ENCODE assay signal across 23 cellular contexts in the genomic region with DNA sequence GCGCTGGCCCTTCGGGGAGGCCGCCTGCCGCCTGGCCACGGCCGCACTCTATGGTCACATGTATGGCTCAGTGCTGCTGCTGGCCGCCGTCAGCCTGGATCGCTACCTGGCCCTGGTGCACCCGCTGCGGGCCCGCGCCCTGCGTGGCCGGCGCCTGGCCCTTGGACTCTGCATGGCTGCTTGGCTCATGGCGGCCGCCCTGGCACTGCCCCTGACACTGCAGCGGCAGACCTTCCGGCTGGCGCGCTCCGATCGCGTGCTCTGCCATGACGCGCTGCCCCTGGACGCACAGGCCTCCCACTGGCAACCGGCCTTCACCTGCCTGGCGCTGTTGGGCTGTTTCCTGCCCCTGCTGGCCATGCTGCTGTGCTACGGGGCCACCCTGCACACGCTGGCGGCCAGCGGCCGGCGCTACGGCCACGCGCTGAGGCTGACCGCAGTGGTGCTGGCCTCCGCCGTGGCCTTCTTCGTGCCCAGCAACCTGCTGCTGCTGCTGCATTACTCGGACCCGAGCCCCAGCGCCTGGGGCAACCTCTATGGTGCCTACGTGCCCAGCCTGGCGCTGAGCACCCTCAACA. TPM values are rescaled to one million over a fixed set of nuclear protein-coding genes. Genes with fewer than 3 reads are reported as not detected.
DNase-seq lines count a peak whose midpoint lies in the region; ATAC-seq, FAIRE-seq and TF ChIP-seq lines count a peak whose summit lies in the region.
"Had no signal": no experiment of that assay in that cellular context is flagged by ENCODE, and none has a peak within 500 bp of the region (broad histone marks: within the 10 kb centered on the region; RNA-seq: fewer than 3 reads in every experiment).

No MANE protein-coding gene starts in this region.

- H3K9me3 Mint-ChIP-seq in H9 (no peaks in the 10 kb centered on the region), WTC11 (no peaks in the 10 kb centered on the region)
- H3K9me3 Mint-ChIP-seq: activated CD4-positive, alpha-beta T cell treated with anti-CD3 and anti-CD28 coated beads, Interleukin-2, amount 10 ng/mL, durations not matched to agents 24 days and 14 days; neural crest cell; stimulated activated naive CD8-positive, alpha-beta T cell treated with anti-CD3 and anti-CD28 coated beads, Interleukin-15, Interleukin-2, amounts not matched to agents 100 ng/mL and 50 ng/mL, for 24 hours had no signal

- peak overlapping the region; percentile 90 for H3K4me2 ChIP-seq in BLaER1
- no peak overlapping the region for H3K4me2 ChIP-seq in H9 (ENCODE audit: insufficient read depth, insufficient read length, low read length)
- H3K4me2 ChIP-seq: PC-9 had no signal

- no peak overlapping the region for H4K5ac ChIP-seq in H9 (ENCODE audit: insufficient read length, low read depth, low read length)

- H3K4ac ChIP-seq in H9 (ENCODE audit: low read depth, low read length), result no peak overlapping the region

- H3K9ac ChIP-seq in BLaER1 (peak overlapping the region; percentile 94), H9 (ENCODE audit: extremely low read depth, insufficient read length, low read length) (no peak overlapping the region), mucosa of rectum (ENCODE audit: low read depth in 1 of 2, low read length in 2 of 2) (peak overlapping the region in 1 of 2 donors; percentile 26)
- H3K9ac ChIP-seq: SK-N-SH had no signal

- H4K8ac ChIP-seq in H9 (replicated peaks; ENCODE audit: insufficient read length, low read depth, low read length), result no peak overlapping the region

- H3K79me2 ChIP-seq in H9 (ENCODE audit: insufficient read depth, low read length), result no peaks in the 10 kb centered on the region

- H2AFZ ChIP-seq in H9 (ENCODE audit: low read length), result no peak overlapping the region
- H2AFZ ChIP-seq: PC-9 had no signal

- H3K27ac Mint-ChIP-seq in H9 (no peak overlapping the region), WTC11 (no peak overlapping the region)
- H3K27ac Mint-ChIP-seq: activated CD4-positive, alpha-beta T cell treated with anti-CD3 and anti-CD28 coated beads, Interleukin-2, amount 10 ng/mL, durations not matched to agents 24 days and 14 days; CD4-positive, alpha-beta memory T cell; stimulated activated naive CD8-positive, alpha-beta T cell treated with anti-CD3 and anti-CD28 coated beads, Interleukin-15, Interleukin-2, amounts not matched to agents 100 ng/mL and 50 ng/mL, for 24 hours had no signal

- H2AK5ac ChIP-seq in H9 (ENCODE audit: insufficient read length, low read length), result no peak overlapping the region

- H3K4me3 ChIP-seq in BLaER1 (peak overlapping the region; percentile 70), mucosa of rectum (ENCODE audit: low read length in 2 of 2) (no peak overlapping the region)
- H3K4me3 ChIP-seq: PC-9 had no signal

- no peak overlapping the region for H2BK5ac ChIP-seq in H9 (ENCODE audit: insufficient read length, low read length)

- no peak overlapping the region for H3K18ac ChIP-seq in H9 (ENCODE audit: insufficient read length, low read depth, low read length)

- H3K23me2 ChIP-seq in H9 (ENCODE audit: insufficient read length, low read depth, low read length, poor library complexity, severe bottlenecking), result no peaks in the 10 kb centered on the region

- no peaks in the 10 kb centered on the region for H3K27me3 ChIP-seq in BLaER1
- H3K27me3 ChIP-seq in H9 (ENCODE audit: insufficient read depth, low read length), result no peaks in the 10 kb centered on the region
- H3K27me3 ChIP-seq in mucosa of rectum (ENCODE audit: control insufficient read depth in 2 of 2, insufficient read depth in 2 of 2, low read length in 2 of 2), result no peaks in the 10 kb centered on the region
- H3K27me3 ChIP-seq: vagina had no signal

- H3K4me1 ChIP-seq in BLaER1 (peaks cover 94% of the 10 kb centered on the region), H9 (ENCODE audit: insufficient read depth, low read length) (no peaks in the 10 kb centered on the region), mucosa of rectum (ENCODE audit: control insufficient read depth in 2 of 2, insufficient read depth in 2 of 2, low read length in 2 of 2) (peaks cover 5 to 8% of the 10 kb centered on the region in 2 donors)

- H2BK120ac ChIP-seq in H9 (ENCODE audit: low read depth, low read length, poor library complexity, severe bottlenecking), result no peak overlapping the region

- no peak overlapping the region for H3T11ph ChIP-seq in H9 (ENCODE audit: low read length)

- H4K20me1 ChIP-seq in BLaER1 (no peaks in the 10 kb centered on the region), H9 (ENCODE audit: control insufficient read depth, insufficient read depth, insufficient read length) (no peaks in the 10 kb centered on the region)

- H3K36me3 Mint-ChIP-seq in H9 (ENCODE audit: insufficient read depth in 1 of 3, low read depth in 3 of 3) (no peaks in the 10 kb centered on the region), WTC11 (no peaks in the 10 kb centered on the region)
- H3K36me3 Mint-ChIP-seq: CD4-positive, alpha-beta memory T cell had no signal

- H3K36me3 ChIP-seq in BLaER1 (0 out of 2 replicates have a peak, but pooled peaks cover 10% of the 10 kb centered on the region), mucosa of rectum (ENCODE audit: control insufficient read depth in 2 of 2, insufficient read depth in 2 of 2, low read length in 2 of 2) (no peaks in the 10 kb centered on the region)
- H3K36me3 ChIP-seq: vagina had no signal

- CTCF ChIA-PET in WTC11 (lab: Charles Lee), result interaction anchor here (0.8 kb wide), 1 partner anchor 10 kb away, joined by 3 read pairs; no protein-coding TSS in a partner anchor

- no peak overlapping the region for H2BK15ac ChIP-seq in H9 (ENCODE audit: low read depth, low read length)

- no peak overlapping the region for H2BK20ac ChIP-seq in H9 (ENCODE audit: low read depth, low read length, poor library complexity, severe bottlenecking)

- H3K27me3 Mint-ChIP-seq in H9 (ENCODE audit: low read depth), result peaks cover 6% of the 10 kb centered on the region
- peaks cover 5% of the 10 kb centered on the region; the same call in 1 of the 2 replicates for H3K27me3 Mint-ChIP-seq in WTC11 (ENCODE audit: low read depth)
- H3K27me3 Mint-ChIP-seq: stimulated activated naive CD8-positive, alpha-beta T cell treated with anti-CD3 and anti-CD28 coated beads, Interleukin-15, Interleukin-2, amounts not matched to agents 100 ng/mL and 50 ng/mL, for 24 hours had no signal

- peak overlapping the region; percentile 99 for H3K27ac ChIP-seq in BLaER1
- H3K27ac ChIP-seq in H9 (ENCODE audit: insufficient read length, low read depth, low read length), result no peak overlapping the region
- H3K27ac ChIP-seq in mucosa of rectum (ENCODE audit: low read depth in 2 of 2, low read length in 2 of 2), result peak overlapping the region; percentile 52 to 76
- H3K27ac ChIP-seq: PC-9, vagina had no signal

- H3K9me3 ChIP-seq in BLaER1 (no peaks in the 10 kb centered on the region), H9 (ENCODE audit: control insufficient read depth, low read depth, low read length) (no peaks in the 10 kb centered on the region), mucosa of rectum (ENCODE audit: control insufficient read depth in 2 of 2, low read length in 2 of 2) (no peaks in the 10 kb centered on the region)
- H3K9me3 ChIP-seq: SK-N-SH, vagina had no signal

- no peak overlapping the region; the same call in 1 of the 2 replicates for H3K14ac ChIP-seq in H9 (ENCODE audit: insufficient read depth, low read length)

- no peak overlapping the region for H4K91ac ChIP-seq in H9 (ENCODE audit: insufficient read length, low read depth, low read length)

- no peak overlapping the region for H3K23ac ChIP-seq in H9 (ENCODE audit: insufficient read length, low read depth, low read length)

- no peaks in the 10 kb centered on the region; a peak in 1 of 4 replicates for H3K4me1 Mint-ChIP-seq in H9
- H3K4me1 Mint-ChIP-seq in WTC11, result no peaks in the 10 kb centered on the region
- H3K4me1 Mint-ChIP-seq: neural crest cell had no signal

- WGBS in H9 (ENCODE audit: extremely low coverage, insufficient read length, low lambda C conversion rate), result no CpG with 5 or more reads among the region's 48 CpGs

- TF ChIP-seq CTCF in H9 (conservative IDR thresholded peaks at IDR 0.05) (peak; percentile 23; the same call in 2 of the 3 replicates), WTC11 (IDR thresholded peaks at IDR 0.05) (no peak), GM20000 (IDR thresholded peaks at IDR 0.05; ENCODE audit: extremely low read depth, missing control alignments) (no peak)

- H3K4me3 Mint-ChIP-seq in H9 (no peak overlapping the region), WTC11 (no peak overlapping the region)
- H3K4me3 Mint-ChIP-seq: activated CD4-positive, alpha-beta T cell treated with anti-CD3 and anti-CD28 coated beads, Interleukin-2, amount 10 ng/mL, durations not matched to agents 24 days and 14 days; CD4-positive, alpha-beta memory T cell; neural crest cell; stimulated activated naive CD8-positive, alpha-beta T cell treated with anti-CD3 and anti-CD28 coated beads, Interleukin-15, Interleukin-2, amounts not matched to agents 100 ng/mL and 50 ng/mL, for 24 hours had no signal

- FAIRE-seq in frontal cortex (lab: Jason Lieb, UNC), result no peak

- ATAC-seq in WTC11, result peak; percentile 22; the same call in 1 of the 2 replicates
- ATAC-seq in GM21786 (IDR thresholded peaks at IDR 0.05; ENCODE audit: unreplicated experiment), result no peak

- H3K56ac ChIP-seq in H9 (ENCODE audit: insufficient read length, low read depth, low read length), result no peak overlapping the region

- no peaks in the 10 kb centered on the region for H3K79me1 ChIP-seq in H9 (ENCODE audit: insufficient read depth, low read depth, low read length, poor library complexity, severe bottlenecking)

- H2BK12ac ChIP-seq in H9 (ENCODE audit: insufficient read length, low read depth, low read length), result no peak overlapping the region

- POLR2A ChIA-PET in WTC11 (lab: Charles Lee), result no interaction called here

- DNase-seq in H9 (no peak), WTC11 (ENCODE audit: low spot score) (no peak), NCI-H524 (lab: John Stamatoyannopoulos, UW) (no peak), GM20000 (ENCODE audit: low spot score) (no peak), frontal cortex (ENCODE audit: low spot score in 2 of 2) (no peak)
- DNase-seq: activated CD4-positive, alpha-beta T cell treated with anti-CD3 and anti-CD28 coated beads, Interleukin-2, amount 10 ng/mL, durations not matched to agents 24 days and 14 days; activated CD8-positive, alpha-beta memory T cell treated with anti-CD3 and anti-CD28 coated beads, Interleukin-2, amount 50 U/mL, for 48 hours; activated gamma-delta T cell; CD4-positive, alpha-beta memory T cell; DND-41; effector memory CD4-positive, alpha-beta T cell; head of caudate nucleus; mesendoderm; NCI-H774; T1000 had no signal

TF ChIP-seq in WTC11, 78 proteins besides CTCF, POLR2A, EP300 and RAD21 (continues in another document):
- no peak for TF ChIP-seq JAZF1 (CRISPR knock-in tag; IDR thresholded peaks at IDR 0.05)

RNA-seq across cellular contexts. Expression of a gene that starts 1.2 kb away (rescaled TPM):
- total RNA-seq in H9 (2021), result not detected in 2 replicates
- 0.11 to 0.14 TPM in 2 of 3 replicates, not detected in the other for total RNA-seq in WTC11 (2021)
- under 0.01 TPM for total RNA-seq in frontal cortex
- total RNA-seq: activated CD4-positive, alpha-beta T cell treated with anti-CD3 and anti-CD28 coated beads, Interleukin-2, amount 10 ng/mL, durations not matched to agents 24 days and 14 days; CD4-positive, alpha-beta memory T cell; neural crest cell; PC-9 had no signal
